Comparison of ENCODE assay signal across 20 cellular contexts in genomic region chr4:182901337-182901736, GRCh38. TPM values are rescaled to one million over a fixed set of nuclear protein-coding genes. Genes with fewer than 3 reads are reported as not detected.
DNase-seq lines count a peak whose midpoint lies in the region; ATAC-seq, FAIRE-seq and TF ChIP-seq lines count a peak whose summit lies in the region.
"Had no signal": no experiment of that assay in that cellular context is flagged by ENCODE, and none has a peak within 500 bp of the region (broad histone marks: within the 10 kb centered on the region; RNA-seq: fewer than 3 reads in every experiment).

No MANE protein-coding gene starts in this region.

- H3K18ac ChIP-seq in H9 (ENCODE audit: insufficient read length, low read depth, low read length) (no peak overlapping the region), trophoblast cell (ENCODE audit: low read length) (peak overlapping the region; percentile 21)

- H4K20me1 ChIP-seq in H9 (ENCODE audit: control insufficient read depth, insufficient read depth, insufficient read length) (no peaks in the 10 kb centered on the region), HepG2 (ENCODE audit: insufficient read depth, low read length) (no peaks in the 10 kb centered on the region)

- H3K27ac Mint-ChIP-seq in H9 = no peak overlapping the region
- no peak overlapping the region for H3K27ac Mint-ChIP-seq in naive thymus-derived CD4-positive, alpha-beta T cell
- H3K27ac Mint-ChIP-seq: B cell, HFFc6 had no signal

- H3K4me3 ChIP-seq in HepG2 (replicated peaks in 1 of 3; ENCODE audit: insufficient read depth in 1 of 3, low read depth in 2 of 3, low read length in 3 of 3) (no peak overlapping the region), trophoblast cell (ENCODE audit: low read depth, low read length) (no peak overlapping the region)
- no peak overlapping the region for H3K4me3 ChIP-seq in naive thymus-derived CD4-positive, alpha-beta T cell (ENCODE audit: low read length)
- H3K4me3 ChIP-seq: BLaER1 treated with 17β-estradiol and CSF1 and Interleukin-3, amounts not matched to agents 10 nM and 100 nM; GM23338; K562 had no signal

- H3K27me3 ChIP-seq in H9 (ENCODE audit: insufficient read depth, low read length) (no peaks in the 10 kb centered on the region), HepG2 (ENCODE audit: control insufficient read depth in 1 of 2, insufficient read depth in 2 of 2, low read length in 2 of 2) (no peaks in the 10 kb centered on the region), trophoblast cell (ENCODE audit: insufficient read depth, low read length) (no peaks in the 10 kb centered on the region)
- H3K27me3 ChIP-seq in naive thymus-derived CD4-positive, alpha-beta T cell (ENCODE audit: control insufficient read depth in 2 of 2, insufficient read depth in 2 of 2, low read length in 2 of 2) = no peaks in the 10 kb centered on the region
- H3K27me3 ChIP-seq: BLaER1 treated with 17β-estradiol and CSF1 and Interleukin-3, amounts not matched to agents 10 nM and 100 nM had no signal

- H3K79me1 ChIP-seq in H9 (ENCODE audit: insufficient read depth, low read depth, low read length, poor library complexity, severe bottlenecking) (no peaks in the 10 kb centered on the region), trophoblast cell (ENCODE audit: low read length) (peaks cover 5% of the 10 kb centered on the region)

- H2BK15ac ChIP-seq in H9 (ENCODE audit: low read depth, low read length) = no peak overlapping the region

- no peaks in the 10 kb centered on the region; the same call in 1 of the 2 replicates for H3K4me1 ChIP-seq in H9 (ENCODE audit: insufficient read depth, low read length)
- peaks cover 44% of the 10 kb centered on the region for H3K4me1 ChIP-seq in HepG2 (ENCODE audit: insufficient read depth, low read length)
- H3K4me1 ChIP-seq in trophoblast cell (ENCODE audit: control insufficient read depth in 1 of 2, insufficient read depth in 2 of 2, low read length in 2 of 2) = peaks cover 17 to 22% of the 10 kb centered on the region in 2 experiments
- H3K4me1 ChIP-seq in naive thymus-derived CD4-positive, alpha-beta T cell (ENCODE audit: control insufficient read depth in 2 of 2, insufficient read depth in 2 of 2, low read length in 2 of 2) = no peaks in the 10 kb centered on the region

- WGBS in H9 (ENCODE audit: extremely low coverage, insufficient read length, low lambda C conversion rate) = no CpG with 5 or more reads among the region's 9 CpGs
- 96% methylated on average over 7 of the region's 9 CpGs for WGBS in HepG2 (ENCODE audit: low lambda C conversion rate)
- WGBS in trophoblast cell (ENCODE audit: extremely low coverage, insufficient coverage, insufficient read length) = no CpG with 5 or more reads among the region's 9 CpGs

- H2BK120ac ChIP-seq in H9 (ENCODE audit: low read depth, low read length, poor library complexity, severe bottlenecking) (no peak overlapping the region), trophoblast cell (ENCODE audit: insufficient read depth, low read length, poor library complexity) (no peak overlapping the region)

- no peak overlapping the region for H3K4me3 Mint-ChIP-seq in H9
- no peak overlapping the region for H3K4me3 Mint-ChIP-seq in naive thymus-derived CD4-positive, alpha-beta T cell
- H3K4me3 Mint-ChIP-seq: B cell; CD8-positive, alpha-beta T cell; GM23338; HFFc6 had no signal

- H2AFZ ChIP-seq in H9 (ENCODE audit: low read length) (no peak overlapping the region), HepG2 (ENCODE audit: low read length) (no peak overlapping the region), trophoblast cell (ENCODE audit: insufficient read depth, low read length, poor library complexity) (no peak overlapping the region)
- H2AFZ ChIP-seq: GM23338 had no signal

- H3K27ac ChIP-seq in H9 (ENCODE audit: insufficient read length, low read depth, low read length) (no peak overlapping the region), HepG2 (ENCODE audit: extremely low read length, insufficient read depth, low read length) (peak overlapping the region; percentile 16), trophoblast cell (ENCODE audit: low read depth, low read length) (no peak overlapping the region)
- H3K27ac ChIP-seq in naive thymus-derived CD4-positive, alpha-beta T cell (ENCODE audit: low read depth, low read length) = no peak overlapping the region
- H3K27ac ChIP-seq: BLaER1 treated with 17β-estradiol and CSF1 and Interleukin-3, amounts not matched to agents 10 nM and 100 nM had no signal

- DNase-seq in H9 (no peak), cerebellum (ENCODE audit: low spot score) (peak; percentile 23), HepG2 (ENCODE audit: low spot score) (no peak), trophoblast cell (no peak), HPDE6-E6E7 (ENCODE audit: extremely low spot score) (no peak), middle frontal gyrus (ENCODE audit: extremely low spot score, low spot score) (no peak)
- DNase-seq in naive thymus-derived CD4-positive, alpha-beta T cell = no peak
- DNase-seq: Calu3; CD8-positive, alpha-beta T cell; GDM1; HFFc6; IMR-90 had no signal

- H3K14ac ChIP-seq in H9 (ENCODE audit: insufficient read depth, low read length) (no peak overlapping the region), trophoblast cell (ENCODE audit: low read length) (no peak overlapping the region)

- H2BK12ac ChIP-seq in H9 (ENCODE audit: insufficient read length, low read depth, low read length) (peak overlapping the region; percentile 37), trophoblast cell (ENCODE audit: low read length) (no peak overlapping the region)

- no peaks in the 10 kb centered on the region for H3K23me2 ChIP-seq in H9 (ENCODE audit: insufficient read length, low read depth, low read length, poor library complexity, severe bottlenecking)

- H3K4me2 ChIP-seq in H9 (ENCODE audit: insufficient read depth, insufficient read length, low read length) = no peak overlapping the region
- H3K4me2 ChIP-seq in HepG2 (ENCODE audit: low read depth, low read length) = no peak overlapping the region
- H3K4me2 ChIP-seq in trophoblast cell (ENCODE audit: low read length) = no peak overlapping the region
- H3K4me2 ChIP-seq: BLaER1 treated with 17β-estradiol and CSF1 and Interleukin-3, amounts not matched to agents 10 nM and 100 nM; GM23338 had no signal

- no peak for TF ChIP-seq POLR2A in HepG2 (IDR thresholded peaks at IDR 0.05; ENCODE audit: insufficient read depth in 1 of 2, low read depth in 2 of 2, low read length in 2 of 2)

- no peak overlapping the region for H4K5ac ChIP-seq in H9 (ENCODE audit: insufficient read length, low read depth, low read length)

- no peaks in the 10 kb centered on the region for H3K27me3 Mint-ChIP-seq in H9 (ENCODE audit: low read depth)
- H3K27me3 Mint-ChIP-seq in naive thymus-derived CD4-positive, alpha-beta T cell = no peaks in the 10 kb centered on the region
- H3K27me3 Mint-ChIP-seq: B cell had no signal

- H3K9me3 ChIP-seq in H9 (ENCODE audit: control insufficient read depth, low read depth, low read length) = no peaks in the 10 kb centered on the region
- H3K9me3 ChIP-seq in HepG2 (ENCODE audit: low read length) = no peaks in the 10 kb centered on the region
- no peaks in the 10 kb centered on the region for H3K9me3 ChIP-seq in trophoblast cell (ENCODE audit: insufficient read depth, low read depth, low read length)
- H3K9me3 ChIP-seq in naive thymus-derived CD4-positive, alpha-beta T cell (ENCODE audit: control insufficient read depth in 2 of 3, low read length in 3 of 3) = no peaks in the 10 kb centered on the region
- H3K9me3 ChIP-seq: BLaER1 treated with 17β-estradiol and CSF1 and Interleukin-3, amounts not matched to agents 10 nM and 100 nM had no signal

- intact Hi-C loops in HepG2 (cut with micrococcal nuclease; ENCODE audit: unreplicated experiment) = no loop called here
- intact Hi-C loops in naive thymus-derived CD4-positive, alpha-beta T cell (cut with micrococcal nuclease) = no loop called here

- TF ChIP-seq EP300 in HepG2 (IDR thresholded peaks at IDR 0.05; ENCODE audit: low read depth in 2 of 2, low read length in 2 of 2) (no peak), HepG2 (CRISPR knock-in tag; IDR thresholded peaks at IDR 0.05; ENCODE audit: borderline replicate concordance) (no peak)

- no peak for ATAC-seq in HepG2
- no peak for ATAC-seq in naive thymus-derived CD4-positive, alpha-beta T cell
- ATAC-seq: CD8-positive, alpha-beta T cell; GM23338; HCT116; K562 had no signal

- H3K9ac ChIP-seq in H9 (ENCODE audit: extremely low read depth, insufficient read length, low read length) (no peak overlapping the region), HepG2 (ENCODE audit: insufficient read depth, low read depth, low read length) (no peak overlapping the region), trophoblast cell (ENCODE audit: low read length) (no peak overlapping the region)
- H3K9ac ChIP-seq: BLaER1 treated with 17β-estradiol and CSF1 and Interleukin-3, amounts not matched to agents 10 nM and 100 nM had no signal

- BruUV-seq in HepG2 (replicated peaks; lab: Mats Ljungman, UMichigan) = no TSS peak

- H3K9me3 Mint-ChIP-seq in H9 = no peaks in the 10 kb centered on the region
- H3K9me3 Mint-ChIP-seq in naive thymus-derived CD4-positive, alpha-beta T cell = no peaks in the 10 kb centered on the region
- H3K9me3 Mint-ChIP-seq: CD8-positive, alpha-beta T cell; GM23338; HFFc6 had no signal

- H3K23ac ChIP-seq in H9 (ENCODE audit: insufficient read length, low read depth, low read length) (no peak overlapping the region), trophoblast cell (ENCODE audit: low read length) (no peak overlapping the region)

- H4K12ac ChIP-seq in trophoblast cell (ENCODE audit: low read depth, low read length) = no peak overlapping the region

- no peak overlapping the region for H2AK5ac ChIP-seq in H9 (ENCODE audit: insufficient read length, low read length)
- no peak overlapping the region for H2AK5ac ChIP-seq in trophoblast cell (ENCODE audit: low read length)

- no peak overlapping the region for H3K56ac ChIP-seq in H9 (ENCODE audit: insufficient read length, low read depth, low read length)

- POLR2A ChIA-PET in HepG2 (lab: Yijun Ruan, JAX) = no interaction called here
- POLR2A ChIA-PET in naive thymus-derived CD4-positive, alpha-beta T cell (lab: Charles Lee) = no interaction called here

- H4K91ac ChIP-seq in H9 (ENCODE audit: insufficient read length, low read depth, low read length) (no peak overlapping the region), trophoblast cell (ENCODE audit: low read depth, low read length) (no peak overlapping the region)

- H3K4ac ChIP-seq in H9 (ENCODE audit: low read depth, low read length) (no peak overlapping the region), trophoblast cell (ENCODE audit: low read depth, low read length) (no peak overlapping the region)

- H3K79me2 ChIP-seq in H9 (ENCODE audit: insufficient read depth, low read length) (no peaks in the 10 kb centered on the region), HepG2 (ENCODE audit: insufficient read depth, low read length) (peaks cover 22% of the 10 kb centered on the region), trophoblast cell (ENCODE audit: control insufficient read depth, insufficient read depth, low read length, poor library complexity) (no peaks in the 10 kb centered on the region)

- peaks cover 8 to 67% (median 42%) of the 10 kb centered on the region in 3 experiments for H3K36me3 Mint-ChIP-seq in H9 (ENCODE audit: insufficient read depth in 1 of 3, low read depth in 3 of 3)
- H3K36me3 Mint-ChIP-seq in naive thymus-derived CD4-positive, alpha-beta T cell = peaks cover 2 to 57% (median 28%) of the 10 kb centered on the region in 5 donors

- H3K4me1 Mint-ChIP-seq in H9 = peaks cover 6 to 13% of the 10 kb centered on the region in 2 experiments; a peak in 3 of 4 replicates
- H3K4me1 Mint-ChIP-seq in naive thymus-derived CD4-positive, alpha-beta T cell = peaks cover 0 to 14% (median 5%) of the 10 kb centered on the region in 7 donors
- H3K4me1 Mint-ChIP-seq: B cell had no signal

- CTCF ChIA-PET in HepG2 (lab: Yijun Ruan, JAX; ENCODE audit: low intra/inter-chr PET ratio, low total read pairs) = no interaction called here
- CTCF ChIA-PET in naive thymus-derived CD4-positive, alpha-beta T cell (lab: Charles Lee) = no interaction called here

- no peak overlapping the region for H4K8ac ChIP-seq in H9 (replicated peaks; ENCODE audit: insufficient read length, low read depth, low read length)
- H4K8ac ChIP-seq in trophoblast cell (ENCODE audit: low read depth, low read length) = no peak overlapping the region

- no peak for FAIRE-seq in HepG2 (lab: Jason Lieb, UNC)
- FAIRE-seq: GM12892, GM18507, H54, K562 had no signal

- no peak overlapping the region for H2BK5ac ChIP-seq in H9 (ENCODE audit: insufficient read length, low read length)
- H2BK5ac ChIP-seq in trophoblast cell (ENCODE audit: low read depth, low read length, poor library complexity) = no peak overlapping the region

- TF ChIP-seq RAD21 in HepG2 (CRISPR knock-in tag; IDR thresholded peaks at IDR 0.05) = no peak

- H3K36me3 ChIP-seq in HepG2 (replicated peaks in 1 of 2; ENCODE audit: control insufficient read depth in 1 of 2, insufficient read depth in 2 of 2, low read length in 2 of 2) (peaks cover 17 to 63% of the 10 kb centered on the region in 2 experiments), trophoblast cell (ENCODE audit: control insufficient read depth in 1 of 2, insufficient read depth in 2 of 2, low read length in 2 of 2) (peaks cover 17 to 25% of the 10 kb centered on the region in 2 experiments)
- H3K36me3 ChIP-seq in naive thymus-derived CD4-positive, alpha-beta T cell (ENCODE audit: control insufficient read depth in 2 of 3, insufficient read depth in 3 of 3, low read length in 3 of 3) = peaks cover 0 to 64% (median 12%) of the 10 kb centered on the region in 3 experiments

- in situ Hi-C loops in HepG2 (cut with HindIII; ENCODE audit: extremely low pct_ligation_motif_present, low pct_unique_long_range_greater_than_20kb) = no loop called here

- H2BK20ac ChIP-seq in H9 (ENCODE audit: low read depth, low read length, poor library complexity, severe bottlenecking) = no peak overlapping the region

- H3T11ph ChIP-seq in H9 (ENCODE audit: low read length) = no peak overlapping the region

- TF ChIP-seq CTCF in H9 (conservative IDR thresholded peaks at IDR 0.05) (no peak), HepG2 (CRISPR knock-in tag; IDR thresholded peaks at IDR 0.05) (no peak)

RNA-seq across cellular contexts. Expression of gene DCTD, which starts 15.8 kb away (rescaled TPM):
- 95.5 and 100 TPM in 2 replicates for total RNA-seq in H9 (2021)
- 32.7 TPM for total RNA-seq in cerebellum
- total RNA-seq in HepG2 (2016; rRNA removed; fragmentation: Illumina TruSeq; extraction: Trizol) = 67.2 and 85.1 TPM in 2 replicates
- 93.2 and 97.9 TPM in 2 replicates for total RNA-seq in HepG2 (2016; cell fraction: cytosol; rRNA removed; fragmentation: Illumina TruSeq; extraction: Trizol; ENCODE audit: low read depth)
- 65.6 and 88.0 TPM in 2 replicates for total RNA-seq in HepG2 (2016; cell fraction: insoluble cytoplasmic fraction; rRNA removed; fragmentation: Illumina TruSeq; extraction: Trizol)
- total RNA-seq in HepG2 (2016; cell fraction: membrane; rRNA removed; fragmentation: Illumina TruSeq; extraction: Trizol) = 145 and 146 TPM in 2 replicates
- total RNA-seq in HepG2 (2016; cell fraction: nucleus; rRNA removed; fragmentation: Illumina TruSeq; extraction: Trizol) = 60.7 and 77.4 TPM in 2 replicates
- 94.2 and 95.3 TPM in 2 replicates for polyA plus RNA-seq in HepG2 (2011; rRNA removed)
- 90.5 and 102 TPM in 2 replicates for polyA plus RNA-seq in HepG2 (2011; cell fraction: cytosol; rRNA removed)
- polyA plus RNA-seq in HepG2 (2011; cell fraction: nucleus; rRNA removed) = 153 and 172 TPM in 2 replicates
- 117 and 124 TPM in 2 replicates for polyA plus RNA-seq in HepG2 (2012)
- 108 and 123 TPM in 2 replicates for polyA plus RNA-seq in HepG2 (2016; cell fraction: cytosol; fragmentation: Illumina TruSeq; extraction: Trizol; ENCODE audit: low read depth)
- polyA plus RNA-seq in HepG2 (2016; cell fraction: insoluble cytoplasmic fraction; fragmentation: Illumina TruSeq; extraction: Trizol; ENCODE audit: low read depth) = 93.0 and 99.9 TPM in 2 replicates
- 161 and 166 TPM in 2 replicates for polyA plus RNA-seq in HepG2 (2016; cell fraction: membrane; fragmentation: Illumina TruSeq; extraction: Trizol; ENCODE audit: low read depth)
- polyA plus RNA-seq in HepG2 (2016; cell fraction: nucleus; fragmentation: Illumina TruSeq; extraction: Trizol; ENCODE audit: insufficient read depth, low read depth) = 128 and 143 TPM in 2 replicates
- 48.3 and 75.7 TPM in 2 replicates for polyA minus RNA-seq in HepG2 (2011; rRNA and poly(A)+ RNA removed; ENCODE audit: low replicate concordance)
- 40.4 and 40.8 TPM in 2 replicates for polyA minus RNA-seq in HepG2 (2011; cell fraction: cytosol; rRNA and poly(A)+ RNA removed)
- 85.5 and 94.6 TPM in 2 replicates for polyA minus RNA-seq in HepG2 (2011; cell fraction: nucleus; rRNA and poly(A)+ RNA removed)
- 70.6 and 71.2 TPM in 2 replicates for polyA plus RNA-seq in trophoblast cell (2013)
- 10 to 100 TPM; 61.4 to 76.2 (median 68.9) TPM for total RNA-seq in naive thymus-derived CD4-positive, alpha-beta T cell
- polyA plus RNA-seq in naive thymus-derived CD4-positive, alpha-beta T cell = 10 to 100 TPM; 76.3 to 84.7 TPM
